ENCODE assay signal across 1 cellular context in the genomic region with DNA sequence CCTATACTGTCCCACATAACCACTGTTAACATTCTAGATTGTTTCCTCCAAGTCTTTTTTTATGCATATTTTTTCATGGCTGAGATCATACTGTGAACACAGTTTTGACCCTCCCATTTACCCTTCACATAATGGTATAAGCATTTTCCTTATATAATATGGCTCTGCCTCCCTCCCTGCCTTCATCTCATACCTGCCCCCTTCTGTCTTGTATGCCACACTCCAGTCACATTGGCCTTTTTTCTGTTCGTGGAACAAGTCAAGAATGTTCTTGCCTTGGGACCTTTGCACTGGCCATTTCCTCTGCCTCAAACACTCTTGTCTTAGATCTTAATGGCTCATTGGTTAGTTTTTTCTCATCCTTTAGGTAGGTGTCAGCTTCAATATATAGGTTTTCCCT.
TF ChIP-seq lines count a peak whose summit lies in the region.

No MANE protein-coding gene starts in this region.

TF ChIP-seq in GM23338, 12 proteins besides CTCF, POLR2A, EP300 and RAD21 (continued from another document):
- no peak for TF ChIP-seq ZNF114 (CRISPR knock-in tag; IDR thresholded peaks at IDR 0.05)
- TF ChIP-seq NANOG (IDR thresholded peaks at IDR 0.05; ENCODE audit: borderline replicate concordance): no peak
- no peak for TF ChIP-seq JUNB (IDR thresholded peaks at IDR 0.05; ENCODE audit: unreplicated experiment)
- TF ChIP-seq STAT1 (IDR thresholded peaks at IDR 0.05; ENCODE audit: unreplicated experiment): no peak
- TF ChIP-seq CREB1 (CRISPR knock-in tag; IDR thresholded peaks at IDR 0.05; ENCODE audit: low read depth): no peak
- no peak for TF ChIP-seq ZNF331 (CRISPR knock-in tag; IDR thresholded peaks at IDR 0.05; ENCODE audit: low read depth)
- no peak for TF ChIP-seq EZH2 (IDR thresholded peaks at IDR 0.05; ENCODE audit: low read depth, unreplicated experiment)
- TF ChIP-seq, protein P1, sequence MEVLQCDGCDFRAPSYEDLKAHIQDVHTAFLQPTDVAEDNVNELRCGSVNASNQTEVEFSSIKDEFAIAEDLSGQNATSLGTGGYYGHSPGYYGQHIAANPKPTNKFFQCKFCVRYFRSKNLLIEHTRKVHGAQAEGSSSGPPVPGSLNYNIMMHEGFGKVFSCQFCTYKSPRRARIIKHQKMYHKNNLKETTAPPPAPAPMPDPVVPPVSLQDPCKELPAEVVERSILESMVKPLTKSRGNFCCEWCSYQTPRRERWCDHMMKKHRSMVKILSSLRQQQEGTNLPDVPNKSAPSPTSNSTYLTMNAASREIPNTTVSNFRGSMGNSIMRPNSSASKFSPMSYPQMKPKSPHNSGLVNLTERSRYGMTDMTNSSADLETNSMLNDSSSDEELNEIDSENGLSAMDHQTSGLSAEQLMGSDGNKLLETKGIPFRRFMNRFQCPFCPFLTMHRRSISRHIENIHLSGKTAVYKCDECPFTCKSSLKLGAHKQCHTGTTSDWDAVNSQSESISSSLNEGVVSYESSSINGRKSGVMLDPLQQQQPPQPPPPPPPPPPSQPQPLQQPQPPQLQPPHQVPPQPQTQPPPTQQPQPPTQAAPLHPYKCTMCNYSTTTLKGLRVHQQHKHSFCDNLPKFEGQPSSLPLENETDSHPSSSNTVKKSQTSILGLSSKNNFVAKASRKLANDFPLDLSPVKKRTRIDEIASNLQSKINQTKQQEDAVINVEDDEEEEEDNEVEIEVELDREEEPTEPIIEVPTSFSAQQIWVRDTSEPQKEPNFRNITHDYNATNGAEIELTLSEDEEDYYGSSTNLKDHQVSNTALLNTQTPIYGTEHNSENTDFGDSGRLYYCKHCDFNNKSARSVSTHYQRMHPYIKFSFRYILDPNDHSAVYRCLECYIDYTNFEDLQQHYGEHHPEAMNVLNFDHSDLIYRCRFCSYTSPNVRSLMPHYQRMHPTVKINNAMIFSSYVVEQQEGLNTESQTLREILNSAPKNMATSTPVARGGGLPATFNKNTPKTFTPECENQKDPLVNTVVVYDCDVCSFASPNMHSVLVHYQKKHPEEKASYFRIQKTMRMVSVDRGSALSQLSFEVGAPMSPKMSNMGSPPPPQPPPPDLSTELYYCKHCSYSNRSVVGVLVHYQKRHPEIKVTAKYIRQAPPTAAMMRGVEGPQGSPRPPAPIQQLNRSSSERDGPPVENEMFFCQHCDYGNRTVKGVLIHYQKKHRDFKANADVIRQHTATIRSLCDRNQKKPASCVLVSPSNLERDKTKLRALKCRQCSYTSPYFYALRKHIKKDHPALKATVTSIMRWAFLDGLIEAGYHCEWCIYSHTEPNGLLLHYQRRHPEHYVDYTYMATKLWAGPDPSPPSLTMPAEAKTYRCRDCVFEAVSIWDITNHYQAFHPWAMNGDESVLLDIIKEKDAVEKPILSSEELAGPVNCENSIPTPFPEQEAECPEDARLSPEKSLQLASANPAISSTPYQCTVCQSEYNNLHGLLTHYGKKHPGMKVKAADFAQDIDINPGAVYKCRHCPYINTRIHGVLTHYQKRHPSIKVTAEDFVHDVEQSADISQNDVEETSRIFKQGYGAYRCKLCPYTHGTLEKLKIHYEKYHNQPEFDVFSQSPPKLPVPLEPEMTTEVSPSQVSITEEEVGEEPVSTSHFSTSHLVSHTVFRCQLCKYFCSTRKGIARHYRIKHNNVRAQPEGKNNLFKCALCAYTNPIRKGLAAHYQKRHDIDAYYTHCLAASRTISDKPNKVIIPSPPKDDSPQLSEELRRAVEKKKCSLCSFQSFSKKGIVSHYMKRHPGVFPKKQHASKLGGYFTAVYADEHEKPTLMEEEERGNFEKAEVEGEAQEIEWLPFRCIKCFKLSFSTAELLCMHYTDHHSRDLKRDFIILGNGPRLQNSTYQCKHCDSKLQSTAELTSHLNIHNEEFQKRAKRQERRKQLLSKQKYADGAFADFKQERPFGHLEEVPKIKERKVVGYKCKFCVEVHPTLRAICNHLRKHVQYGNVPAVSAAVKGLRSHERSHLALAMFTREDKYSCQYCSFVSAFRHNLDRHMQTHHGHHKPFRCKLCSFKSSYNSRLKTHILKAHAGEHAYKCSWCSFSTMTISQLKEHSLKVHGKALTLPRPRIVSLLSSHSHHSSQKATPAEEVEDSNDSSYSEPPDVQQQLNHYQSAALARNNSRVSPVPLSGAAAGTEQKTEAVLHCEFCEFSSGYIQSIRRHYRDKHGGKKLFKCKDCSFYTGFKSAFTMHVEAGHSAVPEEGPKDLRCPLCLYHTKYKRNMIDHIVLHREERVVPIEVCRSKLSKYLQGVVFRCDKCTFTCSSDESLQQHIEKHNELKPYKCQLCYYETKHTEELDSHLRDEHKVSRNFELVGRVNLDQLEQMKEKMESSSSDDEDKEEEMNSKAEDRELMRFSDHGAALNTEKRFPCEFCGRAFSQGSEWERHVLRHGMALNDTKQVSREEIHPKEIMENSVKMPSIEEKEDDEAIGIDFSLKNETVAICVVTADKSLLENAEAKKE (CRISPR knock-in tag; IDR thresholded peaks at IDR 0.05): no peak
- no peak for TF ChIP-seq EZH2phosphoT487 (IDR thresholded peaks at IDR 0.05; ENCODE audit: unreplicated experiment)
- TF ChIP-seq ETS1 (IDR thresholded peaks at IDR 0.05): no peak
